In the genomic region with DNA sequence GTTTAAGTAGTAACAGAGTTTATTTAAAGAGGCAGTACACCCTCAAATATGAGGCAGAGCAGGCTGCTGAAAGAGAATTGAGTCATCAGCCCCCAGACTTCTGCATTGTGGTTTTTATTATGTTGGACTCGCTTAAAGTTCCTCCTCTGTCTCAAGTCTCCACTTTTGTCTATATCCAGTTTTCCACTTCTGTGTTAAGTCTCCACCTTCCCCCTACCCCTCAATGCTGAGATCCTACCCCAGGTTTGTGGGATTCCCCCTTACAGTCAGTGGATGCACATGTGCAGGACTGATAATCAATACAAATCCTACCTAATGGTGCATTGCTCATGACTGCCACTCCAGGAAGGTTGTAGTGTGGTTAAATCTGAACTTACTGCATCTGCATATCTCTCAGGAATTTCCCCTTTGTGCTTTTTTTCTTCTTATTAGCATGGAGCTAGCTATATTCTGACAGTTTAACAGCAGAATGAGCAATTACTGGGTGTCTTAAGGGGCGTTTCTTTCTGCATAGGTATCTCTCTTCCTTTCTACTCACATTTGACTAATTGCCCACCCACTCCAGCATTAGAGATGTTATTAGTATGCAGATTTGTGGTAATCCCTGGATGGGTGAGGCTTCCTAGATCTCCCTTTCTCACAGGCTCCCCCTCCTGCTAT, we compare ENCODE assay signal across 1 cellular context.
TF ChIP-seq lines count a peak whose summit lies in the region.

No MANE protein-coding gene starts in this region.

TF ChIP-seq in HepG2, 621 proteins besides CTCF, POLR2A, EP300 and RAD21 (continued from another document):
- TF ChIP-seq, protein P1, sequence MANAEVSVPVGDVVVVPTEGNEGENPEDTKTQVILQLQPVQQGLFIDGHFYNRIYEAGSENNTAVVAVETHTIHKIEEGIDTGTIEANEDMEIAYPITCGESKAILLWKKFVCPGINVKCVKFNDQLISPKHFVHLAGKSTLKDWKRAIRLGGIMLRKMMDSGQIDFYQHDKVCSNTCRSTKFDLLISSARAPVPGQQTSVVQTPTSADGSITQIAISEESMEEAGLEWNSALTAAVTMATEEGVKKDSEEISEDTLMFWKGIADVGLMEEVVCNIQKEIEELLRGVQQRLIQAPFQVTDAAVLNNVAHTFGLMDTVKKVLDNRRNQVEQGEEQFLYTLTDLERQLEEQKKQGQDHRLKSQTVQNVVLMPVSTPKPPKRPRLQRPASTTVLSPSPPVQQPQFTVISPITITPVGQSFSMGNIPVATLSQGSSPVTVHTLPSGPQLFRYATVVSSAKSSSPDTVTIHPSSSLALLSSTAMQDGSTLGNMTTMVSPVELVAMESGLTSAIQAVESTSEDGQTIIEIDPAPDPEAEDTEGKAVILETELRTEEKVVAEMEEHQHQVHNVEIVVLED (CRISPR knock-in tag; IDR thresholded peaks at IDR 0.05; ENCODE audit: borderline replicate concordance): no peak
- TF ChIP-seq, protein P2, sequence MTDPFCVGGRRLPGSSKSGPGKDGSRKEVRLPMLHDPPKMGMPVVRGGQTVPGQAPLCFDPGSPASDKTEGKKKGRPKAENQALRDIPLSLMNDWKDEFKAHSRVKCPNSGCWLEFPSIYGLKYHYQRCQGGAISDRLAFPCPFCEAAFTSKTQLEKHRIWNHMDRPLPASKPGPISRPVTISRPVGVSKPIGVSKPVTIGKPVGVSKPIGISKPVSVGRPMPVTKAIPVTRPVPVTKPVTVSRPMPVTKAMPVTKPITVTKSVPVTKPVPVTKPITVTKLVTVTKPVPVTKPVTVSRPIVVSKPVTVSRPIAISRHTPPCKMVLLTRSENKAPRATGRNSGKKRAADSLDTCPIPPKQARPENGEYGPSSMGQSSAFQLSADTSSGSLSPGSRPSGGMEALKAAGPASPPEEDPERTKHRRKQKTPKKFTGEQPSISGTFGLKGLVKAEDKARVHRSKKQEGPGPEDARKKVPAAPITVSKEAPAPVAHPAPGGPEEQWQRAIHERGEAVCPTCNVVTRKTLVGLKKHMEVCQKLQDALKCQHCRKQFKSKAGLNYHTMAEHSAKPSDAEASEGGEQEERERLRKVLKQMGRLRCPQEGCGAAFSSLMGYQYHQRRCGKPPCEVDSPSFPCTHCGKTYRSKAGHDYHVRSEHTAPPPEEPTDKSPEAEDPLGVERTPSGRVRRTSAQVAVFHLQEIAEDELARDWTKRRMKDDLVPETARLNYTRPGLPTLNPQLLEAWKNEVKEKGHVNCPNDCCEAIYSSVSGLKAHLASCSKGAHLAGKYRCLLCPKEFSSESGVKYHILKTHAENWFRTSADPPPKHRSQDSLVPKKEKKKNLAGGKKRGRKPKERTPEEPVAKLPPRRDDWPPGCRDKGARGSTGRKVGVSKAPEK (CRISPR knock-in tag; IDR thresholded peaks at IDR 0.05; ENCODE audit: borderline replicate concordance): no peak
- TF ChIP-seq ZNF232 (CRISPR knock-in tag; IDR thresholded peaks at IDR 0.05; ENCODE audit: borderline replicate concordance): no peak
- no peak for TF ChIP-seq ZSCAN9 (CRISPR knock-in tag; IDR thresholded peaks at IDR 0.05; ENCODE audit: borderline replicate concordance)
- TF ChIP-seq, protein P3, sequence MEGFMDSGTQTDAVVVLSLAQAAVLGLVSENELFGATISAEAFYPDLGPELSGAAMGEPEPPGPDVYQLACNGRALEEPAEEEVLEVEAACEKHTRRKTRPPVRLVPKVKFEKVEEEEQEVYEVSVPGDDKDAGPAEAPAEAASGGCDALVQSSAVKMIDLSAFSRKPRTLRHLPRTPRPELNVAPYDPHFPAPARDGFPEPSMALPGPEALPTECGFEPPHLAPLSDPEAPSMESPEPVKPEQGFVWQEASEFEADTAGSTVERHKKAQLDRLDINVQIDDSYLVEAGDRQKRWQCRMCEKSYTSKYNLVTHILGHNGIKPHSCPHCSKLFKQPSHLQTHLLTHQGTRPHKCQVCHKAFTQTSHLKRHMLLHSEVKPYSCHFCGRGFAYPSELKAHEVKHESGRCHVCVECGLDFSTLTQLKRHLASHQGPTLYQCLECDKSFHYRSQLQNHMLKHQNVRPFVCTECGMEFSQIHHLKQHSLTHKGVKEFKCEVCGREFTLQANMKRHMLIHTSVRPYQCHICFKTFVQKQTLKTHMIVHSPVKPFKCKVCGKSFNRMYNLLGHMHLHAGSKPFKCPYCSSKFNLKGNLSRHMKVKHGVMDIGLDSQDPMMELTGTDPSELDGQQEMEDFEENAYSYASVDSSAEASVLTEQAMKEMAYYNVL (CRISPR knock-in tag; IDR thresholded peaks at IDR 0.05; ENCODE audit: borderline replicate concordance): no peak
- TF ChIP-seq ZNF317 (CRISPR knock-in tag; IDR thresholded peaks at IDR 0.05): no peak
- TF ChIP-seq ZBTB8A (CRISPR knock-in tag; IDR thresholded peaks at IDR 0.05; ENCODE audit: borderline replicate concordance, low read depth): no peak
- no peak for TF ChIP-seq RFXAP (CRISPR knock-in tag; IDR thresholded peaks at IDR 0.05; ENCODE audit: borderline replicate concordance)
